ENCODE assay signal across 1 cellular context in genomic region chr17:6677158-6677831, GRCh38.
TF ChIP-seq lines count a peak whose summit lies in the region.

No MANE protein-coding gene starts in this region.

TF ChIP-seq in HepG2, 621 proteins besides CTCF, POLR2A, EP300 and RAD21 (continued from another document and continues in another):
- TF ChIP-seq, protein P1, sequence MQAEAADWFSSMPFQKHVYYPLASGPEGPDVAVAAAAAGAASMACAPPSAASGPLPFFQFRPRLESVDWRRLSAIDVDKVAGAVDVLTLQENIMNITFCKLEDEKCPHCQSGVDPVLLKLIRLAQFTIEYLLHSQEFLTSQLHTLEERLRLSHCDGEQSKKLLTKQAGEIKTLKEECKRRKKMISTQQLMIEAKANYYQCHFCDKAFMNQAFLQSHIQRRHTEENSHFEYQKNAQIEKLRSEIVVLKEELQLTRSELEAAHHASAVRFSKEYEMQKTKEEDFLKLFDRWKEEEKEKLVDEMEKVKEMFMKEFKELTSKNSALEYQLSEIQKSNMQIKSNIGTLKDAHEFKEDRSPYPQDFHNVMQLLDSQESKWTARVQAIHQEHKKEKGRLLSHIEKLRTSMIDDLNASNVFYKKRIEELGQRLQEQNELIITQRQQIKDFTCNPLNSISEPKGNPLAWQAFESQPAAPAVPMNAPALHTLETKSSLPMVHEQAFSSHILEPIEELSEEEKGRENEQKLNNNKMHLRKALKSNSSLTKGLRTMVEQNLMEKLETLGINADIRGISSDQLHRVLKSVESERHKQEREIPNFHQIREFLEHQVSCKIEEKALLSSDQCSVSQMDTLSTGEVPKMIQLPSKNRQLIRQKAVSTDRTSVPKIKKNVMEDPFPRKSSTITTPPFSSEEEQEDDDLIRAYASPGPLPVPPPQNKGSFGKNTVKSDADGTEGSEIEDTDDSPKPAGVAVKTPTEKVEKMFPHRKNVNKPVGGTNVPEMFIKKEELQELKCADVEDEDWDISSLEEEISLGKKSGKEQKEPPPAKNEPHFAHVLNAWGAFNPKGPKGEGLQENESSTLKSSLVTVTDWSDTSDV (CRISPR knock-in tag; IDR thresholded peaks at IDR 0.05): no peak
- TF ChIP-seq E2F5 (CRISPR knock-in tag; conservative IDR thresholded peaks at IDR 0.05) (no peak), ZNF430 (CRISPR knock-in tag; IDR thresholded peaks at IDR 0.05) (peak; percentile 24; the same call in 1 of the 2 replicates), ZNF629 (CRISPR knock-in tag; conservative IDR thresholded peaks at IDR 0.05) (no peak), ZKSCAN5 (CRISPR knock-in tag; IDR thresholded peaks at IDR 0.05) (peak; percentile 91), ZNF180 (CRISPR knock-in tag; IDR thresholded peaks at IDR 0.05; ENCODE audit: borderline replicate concordance, low read depth) (no peak), KLF11 (CRISPR knock-in tag; IDR thresholded peaks at IDR 0.05) (no peak), LCORL (IDR thresholded peaks at IDR 0.05) (no peak), LCORL (CRISPR knock-in tag; IDR thresholded peaks at IDR 0.05) (no peak), FOXA1 (IDR thresholded peaks at IDR 0.05) (no peak), FOXA1 (CRISPR knock-in tag; IDR thresholded peaks at IDR 0.05) (no peak), NR2F6 (IDR thresholded peaks at IDR 0.05) (no peak), NR2F6 (CRISPR knock-in tag; IDR thresholded peaks at IDR 0.05) (no peak), SETDB1 (CRISPR knock-in tag; IDR thresholded peaks at IDR 0.05; ENCODE audit: borderline replicate concordance) (no peak), HOXA5 (CRISPR knock-in tag; IDR thresholded peaks at IDR 0.05) (no peak), ESRRA (CRISPR knock-in tag; IDR thresholded peaks at IDR 0.05; ENCODE audit: low read depth) (no peak), ZNF317 (CRISPR knock-in tag; IDR thresholded peaks at IDR 0.05) (0 out of 2 replicates have a peak, but pooled peaks have one; percentile 49), CEBPB (IDR thresholded peaks at IDR 0.05; ENCODE audit: borderline replicate concordance, low read depth, low read length) (no peak), TOE1 (CRISPR knock-in tag; IDR thresholded peaks at IDR 0.05) (no peak), CREM (IDR thresholded peaks at IDR 0.05) (no peak), CREM (CRISPR knock-in tag; IDR thresholded peaks at IDR 0.05) (no peak), ZNF263 (CRISPR knock-in tag; IDR thresholded peaks at IDR 0.05) (0 out of 2 replicates have a peak, but pooled peaks have one; percentile 35), MAX (IDR thresholded peaks at IDR 0.05) (peak; percentile 43), ZNF761 (CRISPR knock-in tag; conservative IDR thresholded peaks at IDR 0.05) (no peak), ZNF776 (CRISPR knock-in tag; IDR thresholded peaks at IDR 0.05) (0 out of 2 replicates have a peak, but pooled peaks have one; percentile 40), YEATS2 (CRISPR knock-in tag; IDR thresholded peaks at IDR 0.05; ENCODE audit: borderline replicate concordance) (peak; percentile 43; the same call in 1 of the 2 replicates), ZNF383 (CRISPR knock-in tag; IDR thresholded peaks at IDR 0.05; ENCODE audit: borderline replicate concordance) (no peak), ARNT (IDR thresholded peaks at IDR 0.05) (no peak), HIC2 (CRISPR knock-in tag; IDR thresholded peaks at IDR 0.05; ENCODE audit: low read depth) (peak; percentile 37; the same call in 1 of the 2 replicates), SOX5 (CRISPR knock-in tag; IDR thresholded peaks at IDR 0.05; ENCODE audit: borderline replicate concordance) (0 out of 2 replicates have a peak, but pooled peaks have one; percentile 10), ZNF605 (CRISPR knock-in tag; IDR thresholded peaks at IDR 0.05) (no peak; the same call in 1 of the 2 replicates), CBX1 (IDR thresholded peaks at IDR 0.05; ENCODE audit: low read depth) (no peak), CENPT (CRISPR knock-in tag; IDR thresholded peaks at IDR 0.05; ENCODE audit: low read depth) (no peak), BCL6 (CRISPR knock-in tag; IDR thresholded peaks at IDR 0.05) (peak; percentile 22; the same call in 1 of the 2 replicates), DRAP1 (CRISPR knock-in tag; IDR thresholded peaks at IDR 0.05) (no peak), ZNF792 (CRISPR knock-in tag; IDR thresholded peaks at IDR 0.05) (0 out of 2 replicates have a peak, but pooled peaks have one; percentile 57)
- TF ChIP-seq, protein P2, sequence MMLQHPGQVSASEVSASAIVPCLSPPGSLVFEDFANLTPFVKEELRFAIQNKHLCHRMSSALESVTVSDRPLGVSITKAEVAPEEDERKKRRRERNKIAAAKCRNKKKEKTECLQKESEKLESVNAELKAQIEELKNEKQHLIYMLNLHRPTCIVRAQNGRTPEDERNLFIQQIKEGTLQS (CRISPR knock-in tag; IDR thresholded peaks at IDR 0.05): no peak
- TF ChIP-seq, protein P3, sequence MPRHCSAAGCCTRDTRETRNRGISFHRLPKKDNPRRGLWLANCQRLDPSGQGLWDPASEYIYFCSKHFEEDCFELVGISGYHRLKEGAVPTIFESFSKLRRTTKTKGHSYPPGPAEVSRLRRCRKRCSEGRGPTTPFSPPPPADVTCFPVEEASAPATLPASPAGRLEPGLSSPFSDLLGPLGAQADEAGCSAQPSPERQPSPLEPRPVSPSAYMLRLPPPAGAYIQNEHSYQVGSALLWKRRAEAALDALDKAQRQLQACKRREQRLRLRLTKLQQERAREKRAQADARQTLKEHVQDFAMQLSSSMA (CRISPR knock-in tag; IDR thresholded peaks at IDR 0.05): no peak
- TF ChIP-seq, protein P4, sequence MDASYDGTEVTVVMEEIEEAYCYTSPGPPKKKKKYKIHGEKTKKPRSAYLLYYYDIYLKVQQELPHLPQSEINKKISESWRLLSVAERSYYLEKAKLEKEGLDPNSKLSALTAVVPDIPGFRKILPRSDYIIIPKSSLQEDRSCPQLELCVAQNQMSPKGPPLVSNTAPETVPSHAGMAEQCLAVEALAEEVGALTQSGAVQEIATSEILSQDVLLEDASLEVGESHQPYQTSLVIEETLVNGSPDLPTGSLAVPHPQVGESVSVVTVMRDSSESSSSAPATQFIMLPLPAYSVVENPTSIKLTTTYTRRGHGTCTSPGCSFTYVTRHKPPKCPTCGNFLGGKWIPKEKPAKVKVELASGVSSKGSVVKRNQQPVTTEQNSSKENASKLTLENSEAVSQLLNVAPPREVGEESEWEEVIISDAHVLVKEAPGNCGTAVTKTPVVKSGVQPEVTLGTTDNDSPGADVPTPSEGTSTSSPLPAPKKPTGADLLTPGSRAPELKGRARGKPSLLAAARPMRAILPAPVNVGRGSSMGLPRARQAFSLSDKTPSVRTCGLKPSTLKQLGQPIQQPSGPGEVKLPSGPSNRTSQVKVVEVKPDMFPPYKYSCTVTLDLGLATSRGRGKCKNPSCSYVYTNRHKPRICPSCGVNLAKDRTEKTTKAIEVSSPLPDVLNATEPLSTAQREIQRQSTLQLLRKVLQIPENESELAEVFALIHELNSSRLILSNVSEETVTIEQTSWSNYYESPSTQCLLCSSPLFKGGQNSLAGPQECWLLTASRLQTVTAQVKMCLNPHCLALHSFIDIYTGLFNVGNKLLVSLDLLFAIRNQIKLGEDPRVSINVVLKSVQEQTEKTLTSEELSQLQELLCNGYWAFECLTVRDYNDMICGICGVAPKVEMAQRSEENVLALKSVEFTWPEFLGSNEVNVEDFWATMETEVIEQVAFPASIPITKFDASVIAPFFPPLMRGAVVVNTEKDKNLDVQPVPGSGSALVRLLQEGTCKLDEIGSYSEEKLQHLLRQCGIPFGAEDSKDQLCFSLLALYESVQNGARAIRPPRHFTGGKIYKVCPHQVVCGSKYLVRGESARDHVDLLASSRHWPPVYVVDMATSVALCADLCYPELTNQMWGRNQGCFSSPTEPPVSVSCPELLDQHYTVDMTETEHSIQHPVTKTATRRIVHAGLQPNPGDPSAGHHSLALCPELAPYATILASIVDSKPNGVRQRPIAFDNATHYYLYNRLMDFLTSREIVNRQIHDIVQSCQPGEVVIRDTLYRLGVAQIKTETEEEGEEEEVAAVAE (CRISPR knock-in tag; IDR thresholded peaks at IDR 0.05; ENCODE audit: borderline replicate concordance): 0 out of 2 replicates have a peak, but pooled peaks have one; percentile 16
- TF ChIP-seq, protein P5, sequence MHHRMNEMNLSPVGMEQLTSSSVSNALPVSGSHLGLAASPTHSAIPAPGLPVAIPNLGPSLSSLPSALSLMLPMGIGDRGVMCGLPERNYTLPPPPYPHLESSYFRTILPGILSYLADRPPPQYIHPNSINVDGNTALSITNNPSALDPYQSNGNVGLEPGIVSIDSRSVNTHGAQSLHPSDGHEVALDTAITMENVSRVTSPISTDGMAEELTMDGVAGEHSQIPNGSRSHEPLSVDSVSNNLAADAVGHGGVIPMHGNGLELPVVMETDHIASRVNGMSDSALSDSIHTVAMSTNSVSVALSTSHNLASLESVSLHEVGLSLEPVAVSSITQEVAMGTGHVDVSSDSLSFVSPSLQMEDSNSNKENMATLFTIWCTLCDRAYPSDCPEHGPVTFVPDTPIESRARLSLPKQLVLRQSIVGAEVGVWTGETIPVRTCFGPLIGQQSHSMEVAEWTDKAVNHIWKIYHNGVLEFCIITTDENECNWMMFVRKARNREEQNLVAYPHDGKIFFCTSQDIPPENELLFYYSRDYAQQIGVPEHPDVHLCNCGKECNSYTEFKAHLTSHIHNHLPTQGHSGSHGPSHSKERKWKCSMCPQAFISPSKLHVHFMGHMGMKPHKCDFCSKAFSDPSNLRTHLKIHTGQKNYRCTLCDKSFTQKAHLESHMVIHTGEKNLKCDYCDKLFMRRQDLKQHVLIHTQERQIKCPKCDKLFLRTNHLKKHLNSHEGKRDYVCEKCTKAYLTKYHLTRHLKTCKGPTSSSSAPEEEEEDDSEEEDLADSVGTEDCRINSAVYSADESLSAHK (CRISPR knock-in tag; IDR thresholded peaks at IDR 0.05; ENCODE audit: borderline replicate concordance): no peak
- TF ChIP-seq, protein P6, sequence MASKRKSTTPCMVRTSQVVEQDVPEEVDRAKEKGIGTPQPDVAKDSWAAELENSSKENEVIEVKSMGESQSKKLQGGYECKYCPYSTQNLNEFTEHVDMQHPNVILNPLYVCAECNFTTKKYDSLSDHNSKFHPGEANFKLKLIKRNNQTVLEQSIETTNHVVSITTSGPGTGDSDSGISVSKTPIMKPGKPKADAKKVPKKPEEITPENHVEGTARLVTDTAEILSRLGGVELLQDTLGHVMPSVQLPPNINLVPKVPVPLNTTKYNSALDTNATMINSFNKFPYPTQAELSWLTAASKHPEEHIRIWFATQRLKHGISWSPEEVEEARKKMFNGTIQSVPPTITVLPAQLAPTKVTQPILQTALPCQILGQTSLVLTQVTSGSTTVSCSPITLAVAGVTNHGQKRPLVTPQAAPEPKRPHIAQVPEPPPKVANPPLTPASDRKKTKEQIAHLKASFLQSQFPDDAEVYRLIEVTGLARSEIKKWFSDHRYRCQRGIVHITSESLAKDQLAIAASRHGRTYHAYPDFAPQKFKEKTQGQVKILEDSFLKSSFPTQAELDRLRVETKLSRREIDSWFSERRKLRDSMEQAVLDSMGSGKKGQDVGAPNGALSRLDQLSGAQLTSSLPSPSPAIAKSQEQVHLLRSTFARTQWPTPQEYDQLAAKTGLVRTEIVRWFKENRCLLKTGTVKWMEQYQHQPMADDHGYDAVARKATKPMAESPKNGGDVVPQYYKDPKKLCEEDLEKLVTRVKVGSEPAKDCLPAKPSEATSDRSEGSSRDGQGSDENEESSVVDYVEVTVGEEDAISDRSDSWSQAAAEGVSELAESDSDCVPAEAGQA (IDR thresholded peaks at IDR 0.05; ENCODE audit: low read depth): no peak
- TF ChIP-seq, protein P6 (CRISPR knock-in tag; IDR thresholded peaks at IDR 0.05; ENCODE audit: borderline replicate concordance): no peak
